ENCODE assay signal across 1 cellular context in the genomic region with DNA sequence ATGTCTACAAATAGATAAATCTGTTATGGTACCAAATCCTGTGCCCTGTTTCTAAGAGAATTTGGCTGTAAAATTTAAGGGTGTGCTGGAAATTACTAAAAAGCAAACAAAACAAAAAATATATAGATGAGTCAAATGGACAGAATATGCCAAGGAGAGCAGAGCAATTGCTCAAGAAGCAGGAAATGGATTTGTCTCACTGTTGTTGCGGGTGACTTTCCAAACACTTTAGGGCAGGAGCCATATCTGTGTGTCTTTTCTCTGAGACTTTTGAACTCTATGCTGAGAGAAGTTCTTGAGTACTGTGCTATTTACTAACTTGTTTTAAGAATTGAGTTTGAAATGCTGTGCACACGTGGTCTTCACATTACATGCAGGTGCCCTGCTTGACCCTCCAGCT.
TF ChIP-seq lines count a peak whose summit lies in the region.

No MANE protein-coding gene starts in this region.

TF ChIP-seq in IMR-90, 13 proteins besides CTCF, POLR2A, EP300 and RAD21 (continued from another document):
- TF ChIP-seq, protein P1, sequence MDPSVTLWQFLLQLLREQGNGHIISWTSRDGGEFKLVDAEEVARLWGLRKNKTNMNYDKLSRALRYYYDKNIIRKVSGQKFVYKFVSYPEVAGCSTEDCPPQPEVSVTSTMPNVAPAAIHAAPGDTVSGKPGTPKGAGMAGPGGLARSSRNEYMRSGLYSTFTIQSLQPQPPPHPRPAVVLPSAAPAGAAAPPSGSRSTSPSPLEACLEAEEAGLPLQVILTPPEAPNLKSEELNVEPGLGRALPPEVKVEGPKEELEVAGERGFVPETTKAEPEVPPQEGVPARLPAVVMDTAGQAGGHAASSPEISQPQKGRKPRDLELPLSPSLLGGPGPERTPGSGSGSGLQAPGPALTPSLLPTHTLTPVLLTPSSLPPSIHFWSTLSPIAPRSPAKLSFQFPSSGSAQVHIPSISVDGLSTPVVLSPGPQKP (IDR thresholded peaks at IDR 0.05; ENCODE audit: borderline replicate concordance, low read depth, low read length) = no peak
- no peak for TF ChIP-seq BHLHE40 (IDR thresholded peaks at IDR 0.05; ENCODE audit: low read depth, low read length)
- no peak for TF ChIP-seq MAFK (IDR thresholded peaks at IDR 0.05; ENCODE audit: low read depth, low read length)
- no peak for TF ChIP-seq MXI1 (IDR thresholded peaks at IDR 0.05; ENCODE audit: borderline replicate concordance, low read depth, low read length)
- TF ChIP-seq RCOR1 (IDR thresholded peaks at IDR 0.05; ENCODE audit: insufficient replicate concordance, low read length) = no peak
TF ChIP-seq in IMR-90: peak in this region for 1.
